ENCODE assay signal across 16 cellular contexts in genomic region chr20:47818466-47818865, GRCh38. TPM values are rescaled to one million over a fixed set of nuclear protein-coding genes. Genes with fewer than 3 reads are reported as not detected.
DNase-seq lines count a peak whose midpoint lies in the region; TF ChIP-seq lines count a peak whose summit lies in the region.
"Had no signal": no experiment of that assay in that cellular context is flagged by ENCODE, and none has a peak within 500 bp of the region (broad histone marks: within the 10 kb centered on the region; RNA-seq: fewer than 3 reads in every experiment).

No MANE protein-coding gene starts in this region.

- H3K9me3 Mint-ChIP-seq in MCF 10A (ENCODE audit: unreplicated experiment): peaks cover 10% of the 10 kb centered on the region
- peaks cover 5% of the 10 kb centered on the region for H3K9me3 Mint-ChIP-seq in activated naive CD4-positive, alpha-beta T cell treated with anti-CD3 and anti-CD28 coated beads for 36 hours
- peaks cover 0 to 3% (median 0%) of the 10 kb centered on the region in 5 donors for H3K9me3 Mint-ChIP-seq in CD8-positive, alpha-beta memory T cell

- intact Hi-C loops in MCF 10A (cut with micrococcal nuclease): no loop called here
- intact Hi-C loops in breast epithelium (cut with DNase I; ENCODE audit: low total_unique reads): no loop called here
- intact Hi-C loops in sigmoid colon (cut with DNase I): no loop called here
- intact Hi-C loops in activated naive CD4-positive, alpha-beta T cell treated with anti-CD3 and anti-CD28 coated beads for 36 hours (cut with micrococcal nuclease): no loop called here

- H3K4me3 ChIP-seq in breast epithelium (no peak overlapping the region), sigmoid colon (no peak overlapping the region)
- no peak overlapping the region for H3K4me3 ChIP-seq in CD8-positive, alpha-beta memory T cell (ENCODE audit: low read length)
- H3K4me3 ChIP-seq: BLaER1 had no signal

- TF ChIP-seq POLR2A in breast epithelium (IDR thresholded peaks at IDR 0.05): no peak
- no peak for TF ChIP-seq POLR2A in sigmoid colon (IDR thresholded peaks at IDR 0.05)

- peaks cover under 1 to 7% of the 10 kb centered on the region in 2 donors for H3K9me3 ChIP-seq in breast epithelium
- no peaks in the 10 kb centered on the region for H3K9me3 ChIP-seq in sigmoid colon
- no peaks in the 10 kb centered on the region for H3K9me3 ChIP-seq in CD8-positive, alpha-beta memory T cell (ENCODE audit: low read length)
- H3K9me3 ChIP-seq: BLaER1 had no signal

- H3K27me3 Mint-ChIP-seq in MCF 10A (ENCODE audit: insufficient read depth, unreplicated experiment): no peaks in the 10 kb centered on the region
- H3K27me3 Mint-ChIP-seq in activated naive CD4-positive, alpha-beta T cell treated with anti-CD3 and anti-CD28 coated beads for 36 hours (ENCODE audit: low read depth): peaks cover 16% of the 10 kb centered on the region
- peaks cover 7 to 46% of the 10 kb centered on the region in 2 donors for H3K27me3 Mint-ChIP-seq in CD8-positive, alpha-beta memory T cell

- TF ChIP-seq EP300 in sigmoid colon (IDR thresholded peaks at IDR 0.05): no peak

- peaks cover 4% of the 10 kb centered on the region for H3K36me3 Mint-ChIP-seq in MCF 10A (ENCODE audit: insufficient read depth, unreplicated experiment)
- H3K36me3 Mint-ChIP-seq in activated naive CD4-positive, alpha-beta T cell treated with anti-CD3 and anti-CD28 coated beads for 36 hours (ENCODE audit: low read depth): no peaks in the 10 kb centered on the region
- H3K36me3 Mint-ChIP-seq in CD8-positive, alpha-beta memory T cell: no peaks in the 10 kb centered on the region
- H3K36me3 Mint-ChIP-seq: CD14-positive monocyte; CD4-positive, alpha-beta memory T cell had no signal

- H3K27ac Mint-ChIP-seq in MCF 10A (ENCODE audit: low read depth, unreplicated experiment): peak overlapping the region; percentile 79
- H3K27ac Mint-ChIP-seq in activated naive CD4-positive, alpha-beta T cell treated with anti-CD3 and anti-CD28 coated beads for 36 hours: no peak overlapping the region
- no peak overlapping the region for H3K27ac Mint-ChIP-seq in CD8-positive, alpha-beta memory T cell
- H3K27ac Mint-ChIP-seq: CD4-positive, alpha-beta memory T cell had no signal

- H3K4me1 Mint-ChIP-seq in MCF 10A (ENCODE audit: insufficient read depth, unreplicated experiment): peaks cover 52% of the 10 kb centered on the region
- H3K4me1 Mint-ChIP-seq in activated naive CD4-positive, alpha-beta T cell treated with anti-CD3 and anti-CD28 coated beads for 36 hours (ENCODE audit: low read depth): no peaks in the 10 kb centered on the region
- no peaks in the 10 kb centered on the region for H3K4me1 Mint-ChIP-seq in CD8-positive, alpha-beta memory T cell
- H3K4me1 Mint-ChIP-seq: CD4-positive, alpha-beta memory T cell had no signal

- H3K4me3 Mint-ChIP-seq in MCF 10A (ENCODE audit: unreplicated experiment): no peak overlapping the region
- H3K4me3 Mint-ChIP-seq in activated naive CD4-positive, alpha-beta T cell treated with anti-CD3 and anti-CD28 coated beads for 36 hours: no peak overlapping the region
- H3K4me3 Mint-ChIP-seq in CD8-positive, alpha-beta memory T cell: no peak overlapping the region
- H3K4me3 Mint-ChIP-seq: CD14-positive monocyte, H9 had no signal

- POLR2A ChIA-PET in MCF 10A (lab: Yijun Ruan, JAX) (interaction anchor here (0.6 to 3.0 kb wide), 7 partner anchors 10 to 231 kb away, joined by 3 to 17 read pairs (median 9); no protein-coding TSS in a partner anchor), RWPE1 (lab: Yijun Ruan, JAX; ENCODE audit: low non-redundant PET) (interaction anchor here (1.5 kb wide), 1 partner anchor 9 kb away, joined by 4 read pairs; no protein-coding TSS in a partner anchor)
- POLR2A ChIA-PET in CD8-positive, alpha-beta memory T cell (lab: Charles Lee): no interaction called here

- no TSS peak for BruUV-seq in MCF 10A (replicated peaks; lab: Mats Ljungman, UMichigan)

- H3K4me1 ChIP-seq in breast epithelium (no peaks in the 10 kb centered on the region), sigmoid colon (no peaks in the 10 kb centered on the region)
- H3K4me1 ChIP-seq in CD8-positive, alpha-beta memory T cell (ENCODE audit: insufficient read depth, low read length): no peaks in the 10 kb centered on the region

- CTCF ChIA-PET in MCF 10A (lab: Yijun Ruan, JAX): interaction anchor here (0.6 to 1.4 kb wide), 4 partner anchors 9 to 236 kb away, joined by 3 to 7 read pairs (median 4); no protein-coding TSS in a partner anchor
- CTCF ChIA-PET in RWPE1 (lab: Yijun Ruan, JAX): interaction anchor here (2.7 kb wide), 1 partner anchor 32 kb away, joined by 11 read pairs; no protein-coding TSS in a partner anchor
- CTCF ChIA-PET in activated naive CD4-positive, alpha-beta T cell treated with anti-CD3 and anti-CD28 coated beads for 36 hours (lab: Charles Lee): no interaction called here
- CTCF ChIA-PET in CD8-positive, alpha-beta memory T cell (lab: Charles Lee): no interaction called here

- TF ChIP-seq CTCF in MCF 10A (IDR thresholded peaks at IDR 0.05; ENCODE audit: unreplicated experiment) (no peak), breast epithelium (IDR thresholded peaks at IDR 0.05) (no peak), RWPE1 (conservative IDR thresholded peaks at IDR 0.05; ENCODE audit: low read depth) (no peak), sigmoid colon (IDR thresholded peaks at IDR 0.05) (no peak)

- H3K27me3 ChIP-seq in breast epithelium (peaks cover 0 to 9% of the 10 kb centered on the region in 2 donors), sigmoid colon (no peaks in the 10 kb centered on the region)
- H3K27me3 ChIP-seq in CD8-positive, alpha-beta memory T cell (ENCODE audit: insufficient read depth, low read length, poor library complexity, severe bottlenecking): no peaks in the 10 kb centered on the region
- H3K27me3 ChIP-seq: BLaER1 had no signal

- 58 to 83% methylated on average over 7 of the region's 7 CpGs for WGBS in sigmoid colon, 2 donors

- H3K27ac ChIP-seq in breast epithelium (no peak overlapping the region), RWPE1 (peak overlapping the region; percentile 87), sigmoid colon (no peak overlapping the region)
- H3K27ac ChIP-seq in CD8-positive, alpha-beta memory T cell (ENCODE audit: low read depth, low read length): no peak overlapping the region
- H3K27ac ChIP-seq: BLaER1 had no signal

- H3K36me3 ChIP-seq in breast epithelium (no peaks in the 10 kb centered on the region), sigmoid colon (no peaks in the 10 kb centered on the region)
- H3K36me3 ChIP-seq in CD8-positive, alpha-beta memory T cell (ENCODE audit: insufficient read depth, low read length): no peaks in the 10 kb centered on the region
- H3K36me3 ChIP-seq: BLaER1 had no signal

- DNase-seq in MCF 10A (ENCODE audit: unreplicated experiment) (no peak), breast epithelium (ENCODE audit: low spot score in 2 of 2) (no peak), NCI-H2171 (lab: John Stamatoyannopoulos, UW) (peak; percentile 58), RWPE1 (ENCODE audit: low spot score) (no peak), sigmoid colon (peak; percentile 38)
- no peak for DNase-seq in activated naive CD4-positive, alpha-beta T cell treated with anti-CD3 and anti-CD28 coated beads for 36 hours
- DNase-seq in activated CD4-positive, alpha-beta T cell treated with anti-CD3 and anti-CD28 coated beads for 4 hours: no peak
- DNase-seq in CD8-positive, alpha-beta memory T cell: no peak
- DNase-seq: 8988T; Calu3; CD4-positive, alpha-beta memory T cell; GF-D8; H9; IMR-90 had no signal

RNA-seq across cellular contexts. Expression of gene SULF2, which starts 33.2 kb away (rescaled TPM):
- 68.7 and 82.2 TPM in 2 replicates for total RNA-seq in MCF 10A (2022)
- total RNA-seq in breast epithelium: 10 to 100 TPM; 36.3 to 62.5 (median 58.0) TPM
- total RNA-seq in sigmoid colon: 10 to 100 TPM; 14.6 to 63.4 (median 35.7) TPM
- polyA plus RNA-seq in sigmoid colon: 10 to 100 TPM; 18.0 to 70.1 (median 22.2) TPM
- total RNA-seq in activated naive CD4-positive, alpha-beta T cell treated with anti-CD3 and anti-CD28 coated beads for 36 hours: 1 to 10 TPM in 1 of 2 experiments, under 1 TPM in 1; 0.96 to 1.3 TPM
- total RNA-seq in CD8-positive, alpha-beta memory T cell: 1 to 10 TPM; 1.1 to 1.4 TPM
- 0.28 TPM for polyA plus RNA-seq in CD8-positive, alpha-beta memory T cell

Comparison
In these comparisons a context has a peak if more than half of its experiments do, and no peak if none do; other contexts are left out.
1. DNase-seq: peak in NCI-H2171 (single experiment) and sigmoid colon (single experiment); none in MCF 10A (single experiment), breast epithelium (0 of 2), RWPE1 (single experiment), activated naive CD4-positive, alpha-beta T cell treated with anti-CD3 and anti-CD28 coated beads for 36 hours (single experiment), activated CD4-positive, alpha-beta T cell treated with anti-CD3 and anti-CD28 coated beads for 4 hours (0 of 2) and CD8-positive, alpha-beta memory T cell (0 of 5).
2. RNA of gene SULF2, which starts 33.2 kb away (total RNA-seq): 68.7 to 82.2 TPM in MCF 10A, 36.3 to 62.5 TPM in breast epithelium and 14.6 to 63.4 TPM in sigmoid colon; 1.1 to 1.4 TPM in CD8-positive, alpha-beta memory T cell and 0.96 to 1.3 TPM in activated naive CD4-positive, alpha-beta T cell treated with anti-CD3 and anti-CD28 coated beads for 36 hours; every median in the first group is over 4 times any median in the second.
3. CTCF ChIA-PET loops: an anchor here in MCF 10A (0.6 to 1.4 kb wide) and RWPE1 (2.7 kb wide); none called in activated naive CD4-positive, alpha-beta T cell treated with anti-CD3 and anti-CD28 coated beads for 36 hours and CD8-positive, alpha-beta memory T cell.